Comparison of ENCODE assay signal across 13 cellular contexts in the genomic region with DNA sequence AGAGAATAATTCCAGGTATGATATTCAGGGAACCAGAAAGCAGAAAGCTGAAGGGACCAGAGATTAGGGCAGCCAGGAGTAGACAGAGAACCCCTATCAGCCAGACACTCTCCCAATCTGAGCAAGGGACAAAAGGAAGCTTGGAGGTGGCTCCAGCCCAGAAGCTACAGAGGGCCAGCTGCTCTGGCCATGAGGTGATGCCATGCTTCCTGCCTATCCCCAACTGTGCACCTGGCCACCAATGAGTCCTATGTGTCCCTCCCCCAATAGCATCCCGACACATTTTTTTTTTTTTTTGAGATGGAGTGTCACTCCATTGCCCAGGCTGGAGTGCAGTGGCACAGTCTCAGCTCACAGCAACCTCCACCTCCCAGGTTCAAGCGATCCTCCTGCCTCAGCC. TPM values are rescaled to one million over a fixed set of nuclear protein-coding genes. Genes with fewer than 3 reads are reported as not detected.
DNase-seq lines count a peak whose midpoint lies in the region; ATAC-seq, FAIRE-seq and TF ChIP-seq lines count a peak whose summit lies in the region.
"Had no signal": no experiment of that assay in that cellular context is flagged by ENCODE, and none has a peak within 500 bp of the region (broad histone marks: within the 10 kb centered on the region; RNA-seq: fewer than 3 reads in every experiment).

No MANE protein-coding gene starts in this region.

- no peaks in the 10 kb centered on the region for H3K9me2 ChIP-seq in SU-DHL-6 (replicated peaks; ENCODE audit: insufficient read depth, low read length)

- no peak overlapping the region for H3K4me2 ChIP-seq in DND-41 (ENCODE audit: insufficient read depth, low read length)
- H3K4me2 ChIP-seq in SU-DHL-6 (ENCODE audit: low read depth, low read length, poor library complexity, severe bottlenecking) = no peak overlapping the region

- H3K4me3 ChIP-seq in DND-41 (ENCODE audit: low read depth in 1 of 2, low read length in 2 of 2) = no peak overlapping the region
- H3K4me3 ChIP-seq in SU-DHL-6 (ENCODE audit: insufficient read depth, low read length, poor library complexity, severe bottlenecking) = no peak overlapping the region
- no peak overlapping the region for H3K4me3 ChIP-seq in duodenal mucosa (ENCODE audit: low read depth in 1 of 2, low read length in 2 of 2)
- H3K4me3 ChIP-seq: lung, psoas muscle had no signal

- no peaks in the 10 kb centered on the region for H3K36me3 Mint-ChIP-seq in osteocyte (ENCODE audit: unreplicated experiment)

- no peak for ATAC-seq in DND-41 (ENCODE audit: insufficient read depth, low read depth)
- no peak for ATAC-seq in HG02885 (IDR thresholded peaks at IDR 0.05; ENCODE audit: poor library complexity, unreplicated experiment)
- ATAC-seq in HG03175 (IDR thresholded peaks at IDR 0.05; ENCODE audit: unreplicated experiment) = no peak
- ATAC-seq: psoas muscle, SK-N-SH treated with all-trans-retinoic acid at 6 μM for 48 hours had no signal

- H3K9me3 ChIP-seq in DND-41 (ENCODE audit: insufficient read depth, low read length, severe bottlenecking) = no peaks in the 10 kb centered on the region
- no peaks in the 10 kb centered on the region for H3K9me3 ChIP-seq in SU-DHL-6 (ENCODE audit: insufficient read depth, low read length)
- no peaks in the 10 kb centered on the region for H3K9me3 ChIP-seq in duodenal mucosa (ENCODE audit: control insufficient read depth in 1 of 2, low read length in 2 of 2)
- H3K9me3 ChIP-seq: psoas muscle had no signal

- peak overlapping the region; percentile 79; the same call in 1 of the 2 replicates for H3K9ac ChIP-seq in DND-41 (ENCODE audit: low read depth, low read length)
- H3K9ac ChIP-seq in SU-DHL-6 (ENCODE audit: low read length) = peak overlapping the region; percentile 52; the same call in 1 of the 2 replicates
- no peak overlapping the region for H3K9ac ChIP-seq in duodenal mucosa (ENCODE audit: low read depth in 1 of 2, low read length in 2 of 2)

- no peaks in the 10 kb centered on the region for H3K9me3 Mint-ChIP-seq in osteocyte (ENCODE audit: unreplicated experiment)

- H3K27ac Mint-ChIP-seq in osteocyte (ENCODE audit: unreplicated experiment) = peak overlapping the region; percentile 85

- no peak overlapping the region for H3K4me3 Mint-ChIP-seq in osteocyte (ENCODE audit: unreplicated experiment)

- H3K27ac ChIP-seq in DND-41 (ENCODE audit: low read length) (peak overlapping the region; percentile 96), SU-DHL-6 (ENCODE audit: low read depth, low read length) (peak overlapping the region; percentile 88), duodenal mucosa (ENCODE audit: low read depth, low read length) (peak overlapping the region; percentile 65)
- H3K27ac ChIP-seq: psoas muscle had no signal

- H3K4me1 ChIP-seq in DND-41 (ENCODE audit: insufficient read depth, low read length) (peaks cover 52% of the 10 kb centered on the region), duodenal mucosa (ENCODE audit: control insufficient read depth in 1 of 2, insufficient read depth in 2 of 2, low read length in 2 of 2) (peaks cover 46 to 57% of the 10 kb centered on the region in 2 donors)

- peaks cover 27% of the 10 kb centered on the region for H3K36me3 ChIP-seq in DND-41 (ENCODE audit: insufficient read depth, low read length)
- H3K36me3 ChIP-seq in SU-DHL-6 (ENCODE audit: low read length) = no peaks in the 10 kb centered on the region
- peaks cover 0 to 6% of the 10 kb centered on the region in 2 donors for H3K36me3 ChIP-seq in duodenal mucosa (ENCODE audit: control insufficient read depth in 1 of 2, insufficient read depth in 2 of 2, low read length in 2 of 2)

- peaks cover 34% of the 10 kb centered on the region for H3K79me2 ChIP-seq in DND-41 (ENCODE audit: insufficient read depth, low read length)
- H3K79me2 ChIP-seq in SU-DHL-6 (ENCODE audit: insufficient read depth, low read length) = no peaks in the 10 kb centered on the region

- H4K20me1 ChIP-seq in DND-41 (ENCODE audit: insufficient read depth, low read length) (no peaks in the 10 kb centered on the region), SU-DHL-6 (ENCODE audit: low read depth, low read length) (no peaks in the 10 kb centered on the region)

- no peak for FAIRE-seq in GM12891 (lab: Jason Lieb, UNC)
- FAIRE-seq: colon had no signal

- H3K4me1 Mint-ChIP-seq in osteocyte (ENCODE audit: unreplicated experiment) = peaks cover 62% of the 10 kb centered on the region

- no peaks in the 10 kb centered on the region for H3K27me3 Mint-ChIP-seq in osteocyte (ENCODE audit: unreplicated experiment)

- H2AFZ ChIP-seq in DND-41 (ENCODE audit: low read depth, low read length) (no peak overlapping the region), SU-DHL-6 (ENCODE audit: low read depth, low read length, severe bottlenecking) (no peak overlapping the region)

- no peak for DNase-seq in DND-41
- DNase-seq in osteocyte (ENCODE audit: extremely low spot score, unreplicated experiment) = no peak
- DNase-seq in GM12891 (ENCODE audit: insufficient read length, low spot score) = no peak
- DNase-seq: NCI-H1092 treated with DMSO at 0.1 percent for 48 hours, NCI-H774, psoas muscle had no signal

- TF ChIP-seq CTCF in DND-41 (IDR thresholded peaks at IDR 0.05; ENCODE audit: borderline replicate concordance, extremely low read depth, low read length, poor library complexity, severe bottlenecking) = no peak
- no peak for TF ChIP-seq CTCF in SU-DHL-6 (IDR thresholded peaks at IDR 0.05; ENCODE audit: insufficient read depth, low read length, poor library complexity, severe bottlenecking)
- no peak for TF ChIP-seq CTCF in osteocyte (IDR thresholded peaks at IDR 0.05)

- TF ChIP-seq POLR2A in GM12891 (IDR thresholded peaks at IDR 0.05; ENCODE audit: low read depth, low read length) = no peak

- no peaks in the 10 kb centered on the region for H3K27me3 ChIP-seq in DND-41 (ENCODE audit: insufficient read depth, low read length, poor library complexity)
- no peaks in the 10 kb centered on the region for H3K27me3 ChIP-seq in SU-DHL-6 (ENCODE audit: low read length)
- no peaks in the 10 kb centered on the region for H3K27me3 ChIP-seq in duodenal mucosa (ENCODE audit: control insufficient read depth in 1 of 2, insufficient read depth in 2 of 2, low read length in 2 of 2)

- peaks cover 20% of the 10 kb centered on the region for H3F3A ChIP-seq in SU-DHL-6 (ENCODE audit: insufficient read depth)

TF ChIP-seq in GM12891, 5 proteins besides CTCF, POLR2A, EP300 and RAD21:
- TF ChIP-seq POU2F2 (IDR thresholded peaks at IDR 0.05; ENCODE audit: low read depth, low read length) = no peak
- no peak for TF ChIP-seq TAF1 (IDR thresholded peaks at IDR 0.05; ENCODE audit: low read depth, low read length)
- no peak for TF ChIP-seq PAX5 (IDR thresholded peaks at IDR 0.05; ENCODE audit: insufficient read depth, low read length, severe bottlenecking)
- no peak for TF ChIP-seq SPI1 (IDR thresholded peaks at IDR 0.05; ENCODE audit: low read depth, low read length)
- TF ChIP-seq POLR2AphosphoS5 (IDR thresholded peaks at IDR 0.05; ENCODE audit: low read depth, low read length) = no peak

RNA-seq across cellular contexts. Expression of a gene that starts 30.0 kb away (rescaled TPM):
- total RNA-seq in osteocyte = 26.4 and 28.3 TPM in 2 replicates
- polyA plus RNA-seq in GM12891 (2012; ENCODE audit: low read depth, missing spikeins) = 81.9 TPM

RNA-seq across cellular contexts. Expression of a gene that starts 35.3 kb away (rescaled TPM):
- total RNA-seq in osteocyte = 8.3 and 10.3 TPM in 2 replicates
- 1.9 TPM for polyA plus RNA-seq in GM12891 (2012; ENCODE audit: low read depth, missing spikeins)

Comparison
In these comparisons a context has a peak if more than half of its experiments do, and no peak if none do; other contexts are left out.
1. H3K9ac ChIP-seq: peak in DND-41 (single experiment) and SU-DHL-6 (single experiment); none in duodenal mucosa (0 of 2).
2. Peak in every context shown above with its lines, with median percentiles within 50 percentile points of each other: H3K27ac ChIP-seq.